In genomic region chr4:3361896-3362295, GRCh38 we compare ENCODE assay signal across 17 cellular contexts.
"Had no signal": no experiment of that assay in that cellular context is flagged by ENCODE, and none has a peak within 500 bp of the region (broad histone marks: within the 10 kb centered on the region; RNA-seq: fewer than 3 reads in every experiment).

No MANE protein-coding gene starts in this region.

- H3K4me3 ChIP-seq: body of pancreas, esophagus muscularis mucosa, testis had no signal

- H3K27ac Mint-ChIP-seq: activated CD4-positive, alpha-beta memory T cell treated with anti-CD3 and anti-CD28 coated beads for 36 hours; activated T-helper 2 cell treated with anti-CD3 and anti-CD28 coated beads, Interferon-gamma antibody, Interleukin-2, Interleukin-4, amounts not matched to agents 10 μg/mL and 5 μg/mL and 100 μg/mL, durations not matched to agents 14 hours and 24 hours and 36 hours; type B pancreatic cell had no signal

- DNase-seq: activated CD4-positive, alpha-beta memory T cell treated with anti-CD3 and anti-CD28 coated beads for 36 hours; activated CD4-positive, CD25-positive, alpha-beta regulatory T cell treated with anti-CD3 and anti-CD28 coated beads, Interleukin-2, amount 50 U/mL, for 72 hours; activated naive CD4-positive, alpha-beta T cell treated with Interleukin-2 at 50 U/mL for 16 hours; activated T-cell treated with anti-CD3 and anti-CD28 coated beads, Interleukin-2, amount 50 U/mL, for 1 hour; body of pancreas; caudate nucleus; effector CD8-positive, alpha-beta T cell; left ventricle myocardium superior; mesendoderm; small intestine; stimulated activated CD4-positive, alpha-beta T cell treated with anti-CD3 and anti-CD28 coated beads, Interleukin-4, amount 100 ng/mL, for 1 hour; T-helper 1 cell; testis had no signal

- FAIRE-seq: small intestine had no signal

- H3K9me3 ChIP-seq: body of pancreas, esophagus muscularis mucosa, testis had no signal

- H3K4me3 Mint-ChIP-seq: activated CD4-positive, alpha-beta memory T cell treated with anti-CD3 and anti-CD28 coated beads for 36 hours; type B pancreatic cell had no signal

- H3K36me3 Mint-ChIP-seq: activated CD4-positive, alpha-beta memory T cell treated with anti-CD3 and anti-CD28 coated beads for 36 hours; naive thymus-derived CD8-positive, alpha-beta T cell had no signal

- ATAC-seq: body of pancreas; left ventricle myocardium superior; naive thymus-derived CD8-positive, alpha-beta T cell had no signal

- H3K9me3 Mint-ChIP-seq: activated CD4-positive, alpha-beta memory T cell treated with anti-CD3 and anti-CD28 coated beads for 36 hours; activated T-helper 2 cell treated with anti-CD3 and anti-CD28 coated beads, Interferon-gamma antibody, Interleukin-2, Interleukin-4, amounts not matched to agents 10 μg/mL and 5 μg/mL and 100 μg/mL, durations not matched to agents 14 hours and 24 hours and 36 hours; type B pancreatic cell had no signal

- H3K4me1 ChIP-seq: body of pancreas, esophagus muscularis mucosa, testis had no signal

- H3K27me3 ChIP-seq: body of pancreas, esophagus muscularis mucosa, testis had no signal

- H3K27ac ChIP-seq: body of pancreas, esophagus muscularis mucosa, testis had no signal

- H3K36me3 ChIP-seq: esophagus muscularis mucosa had no signal

- H3K27me3 Mint-ChIP-seq: activated CD4-positive, alpha-beta memory T cell treated with anti-CD3 and anti-CD28 coated beads for 36 hours; type B pancreatic cell had no signal
